1 cellular context compared by ENCODE assay signal in genomic region chr12:120689397-120690082, GRCh38.
TF ChIP-seq lines count a peak whose summit lies in the region.

No MANE protein-coding gene starts in this region.

TF ChIP-seq in H1, 55 proteins besides CTCF, POLR2A, EP300 and RAD21:
- TF ChIP-seq SIN3A (conservative IDR thresholded peaks at IDR 0.05 in 1 of 2, IDR thresholded peaks at IDR 0.05 in 1 of 2; ENCODE audit: low read depth in 1 of 2, low read length in 2 of 2) (0 out of 4 replicates have a peak, but pooled peaks have one; percentile 18 to 41), CEBPB (IDR thresholded peaks at IDR 0.05; ENCODE audit: low read depth, low read length) (0 out of 2 replicates have a peak, but pooled peaks have one; percentile 29), POU5F1 (IDR thresholded peaks at IDR 0.05; ENCODE audit: low read depth, low read length) (0 out of 2 replicates have a peak, but pooled peaks have one; percentile 14), TEAD4 (IDR thresholded peaks at IDR 0.05; ENCODE audit: low read depth, low read length) (no peak)
